Comparison of ENCODE assay signal across 1 cellular context in genomic region chr3:184811999-184812844, GRCh38.
TF ChIP-seq lines count a peak whose summit lies in the region.

Gene VPS8 (plus strand): TSS chr3:184812166. CDS start chr3:184824633, 12,467 bp downstream.

TF ChIP-seq in K562, 482 proteins besides CTCF, POLR2A, EP300 and RAD21 (continued from another document and continues in another):
- TF ChIP-seq REST (CRISPR knock-in tag; IDR thresholded peaks at IDR 0.05; ENCODE audit: low read depth) = peak; percentile 67; the same call in 1 of the 2 replicates
- no peak for TF ChIP-seq ZNF707 (CRISPR knock-in tag; conservative IDR thresholded peaks at IDR 0.05)
- TF ChIP-seq MYC (IDR thresholded peaks at IDR 0.05; ENCODE audit: low read depth, low read length) = peak; percentile 71
- TF ChIP-seq MYC (CRISPR knock-in tag; IDR thresholded peaks at IDR 0.05; ENCODE audit: borderline replicate concordance, low read depth) = no peak
- peak; percentile 63 for TF ChIP-seq HCFC1 (IDR thresholded peaks at IDR 0.05; ENCODE audit: low read depth, low read length)
- TF ChIP-seq CAMTA2 (CRISPR knock-in tag; conservative IDR thresholded peaks at IDR 0.05) = no peak
- TF ChIP-seq HNRNPLL (IDR thresholded peaks at IDR 0.05; ENCODE audit: low read depth, low read length, poor library complexity, severe bottlenecking) = peak; percentile 76
- 0 out of 2 replicates have a peak, but pooled peaks have one; percentile 47 for TF ChIP-seq GATAD2A (IDR thresholded peaks at IDR 0.05)
- TF ChIP-seq CHD4 (IDR thresholded peaks at IDR 0.05; ENCODE audit: insufficient read depth, insufficient replicate concordance, low read depth, low read length, poor library complexity, severe bottlenecking) = no peak
- TF ChIP-seq PYGO2 (tag; IDR thresholded peaks at IDR 0.05) = no peak
- peak; percentile 53; the same call in 1 of the 2 replicates for TF ChIP-seq CBX1 (IDR thresholded peaks at IDR 0.05; ENCODE audit: low read depth)
- TF ChIP-seq PHF21A (IDR thresholded peaks at IDR 0.05; ENCODE audit: borderline replicate concordance, low read depth) = no peak
- no peak for TF ChIP-seq NR2C2 (CRISPR knock-in tag; IDR thresholded peaks at IDR 0.05)
- TF ChIP-seq NR2C2 (tag; IDR thresholded peaks at IDR 0.05) = no peak
- TF ChIP-seq TGIF2 (CRISPR knock-in tag; IDR thresholded peaks at IDR 0.05) = no peak
- TF ChIP-seq CHD7 (IDR thresholded peaks at IDR 0.05; ENCODE audit: low read depth, low read length) = no peak
- TF ChIP-seq IRF1 (CRISPR knock-in tag; IDR thresholded peaks at IDR 0.05; ENCODE audit: borderline replicate concordance) = no peak
- peak; percentile 67 for TF ChIP-seq TAF1 (IDR thresholded peaks at IDR 0.05; ENCODE audit: control insufficient read depth, extremely low read depth, insufficient read depth, low read length, severe bottlenecking)
- no peak for TF ChIP-seq ZC3H4 (CRISPR knock-in tag; IDR thresholded peaks at IDR 0.05; ENCODE audit: borderline replicate concordance)
- no peak for TF ChIP-seq ELK3 (CRISPR knock-in tag; IDR thresholded peaks at IDR 0.05)
- TF ChIP-seq RB1 (IDR thresholded peaks at IDR 0.05; ENCODE audit: low read depth) = peak; percentile 60; the same call in 1 of the 2 replicates
- peak; percentile 62 for TF ChIP-seq MEIS2 (IDR thresholded peaks at IDR 0.05; ENCODE audit: partially characterized antibody)
- peak; percentile 88 for TF ChIP-seq SUPT5H (IDR thresholded peaks at IDR 0.05)
- TF ChIP-seq ATF1 (CRISPR knock-in tag; IDR thresholded peaks at IDR 0.05) = no peak
- TF ChIP-seq ATF1 (tag; IDR thresholded peaks at IDR 0.05) = peak; percentile 54
- TF ChIP-seq PML (IDR thresholded peaks at IDR 0.05; ENCODE audit: low read length) = 0 out of 2 replicates have a peak, but pooled peaks have one; percentile 59
- TF ChIP-seq ARID2 (IDR thresholded peaks at IDR 0.05) = no peak
- TF ChIP-seq EGR1 (conservative IDR thresholded peaks at IDR 0.05) = peak; percentile 48
- peak; percentile 45 for TF ChIP-seq FIP1L1 (IDR thresholded peaks at IDR 0.05; ENCODE audit: low read depth, low read length, poor library complexity, severe bottlenecking)
- no peak for TF ChIP-seq FOXA3 (CRISPR knock-in tag; conservative IDR thresholded peaks at IDR 0.05 in 1 of 2, IDR thresholded peaks at IDR 0.05 in 1 of 2)
- no peak for TF ChIP-seq CLOCK (CRISPR knock-in tag; IDR thresholded peaks at IDR 0.05; ENCODE audit: borderline replicate concordance)
